Comparison of ENCODE assay signal across 13 cellular contexts in the genomic region with DNA sequence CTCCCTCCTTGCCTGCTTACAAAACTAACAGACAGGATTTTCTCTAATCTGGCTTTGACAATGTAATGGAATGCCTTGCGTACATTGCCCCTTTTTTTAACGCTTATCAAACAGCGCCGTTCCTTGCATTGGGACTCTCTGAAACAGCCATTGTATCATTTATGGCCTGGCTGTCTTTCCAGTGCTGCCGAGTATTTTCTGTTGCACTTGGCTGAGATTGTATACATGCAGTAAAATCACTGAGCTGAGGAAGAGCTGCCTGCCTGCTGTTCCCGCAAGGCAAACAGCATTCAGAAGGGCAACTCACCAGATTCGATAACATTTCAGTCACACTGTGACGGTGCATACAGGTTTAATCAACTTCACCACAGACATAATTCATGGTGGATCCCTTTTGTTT.
DNase-seq lines count a peak whose midpoint lies in the region; ATAC-seq, FAIRE-seq and TF ChIP-seq lines count a peak whose summit lies in the region.
"Had no signal": no experiment of that assay in that cellular context is flagged by ENCODE, and none has a peak within 500 bp of the region (broad histone marks: within the 10 kb centered on the region; RNA-seq: fewer than 3 reads in every experiment).

No MANE protein-coding gene starts in this region.

- no peaks in the 10 kb centered on the region for H3K27me3 ChIP-seq in adipocyte (replicated peaks; ENCODE audit: control insufficient read depth, insufficient read depth, low read length)

- H3K4me1 ChIP-seq in adipocyte (ENCODE audit: control insufficient read depth, insufficient read depth, low read length) = no peaks in the 10 kb centered on the region

- no peak for TF ChIP-seq POLR2A in H54 (IDR thresholded peaks at IDR 0.05; ENCODE audit: low read depth, low read length)

- H3K36me3 ChIP-seq in adipocyte (ENCODE audit: control insufficient read depth, insufficient read depth, low read length, severe bottlenecking) = no peaks in the 10 kb centered on the region

- DNase-seq in NCI-H1092 (lab: John Stamatoyannopoulos, UW) = peak; percentile 42
- DNase-seq in adipocyte (ENCODE audit: low read depth) = no peak
- peak; percentile 17 for DNase-seq in iPS-NIHi11 (ENCODE audit: low spot score)
- DNase-seq in H54 (ENCODE audit: insufficient read length, low spot score) = no peak
- no peak for DNase-seq in GM20000 (ENCODE audit: low spot score)
- DNase-seq: activated CD4-positive, alpha-beta T cell treated with anti-CD3 and anti-CD28 coated beads, Interleukin-2, amount 50 U/mL, for 48 hours; activated naive CD4-positive, alpha-beta T cell treated with anti-CD3 and anti-CD28 coated beads for 36 hours; immature natural killer cell; NCI-H446 treated with DMSO at 0.1 percent for 48 hours had no signal

- H3K9ac ChIP-seq in adipocyte (ENCODE audit: low read length) = no peak overlapping the region

- no peak for ATAC-seq in GM19395 (IDR thresholded peaks at IDR 0.05; ENCODE audit: unreplicated experiment)

- peak overlapping the region; percentile 36 for H3K27ac ChIP-seq in temporal lobe (ENCODE audit: low read depth, low read length)

- no peak for FAIRE-seq in H54 (lab: Jason Lieb, UNC)
- FAIRE-seq: endometrium, GM18507 had no signal

- TF ChIP-seq CTCF in GM20000 (IDR thresholded peaks at IDR 0.05; ENCODE audit: extremely low read depth, missing control alignments) = no peak

- H3K9me3 ChIP-seq in adipocyte (ENCODE audit: control insufficient read depth, low read length) = no peaks in the 10 kb centered on the region

- peak overlapping the region; percentile 61 for H3K4me3 ChIP-seq in adipocyte (ENCODE audit: low read length)

Comparison
In these comparisons a context has a peak if more than half of its experiments do, and no peak if none do; other contexts are left out.
1. DNase-seq: peak in NCI-H1092 (single experiment) and iPS-NIHi11 (single experiment); none in adipocyte (single experiment), H54 (single experiment) and GM20000 (single experiment).